10 cellular contexts compared by ENCODE assay signal in the genomic region with DNA sequence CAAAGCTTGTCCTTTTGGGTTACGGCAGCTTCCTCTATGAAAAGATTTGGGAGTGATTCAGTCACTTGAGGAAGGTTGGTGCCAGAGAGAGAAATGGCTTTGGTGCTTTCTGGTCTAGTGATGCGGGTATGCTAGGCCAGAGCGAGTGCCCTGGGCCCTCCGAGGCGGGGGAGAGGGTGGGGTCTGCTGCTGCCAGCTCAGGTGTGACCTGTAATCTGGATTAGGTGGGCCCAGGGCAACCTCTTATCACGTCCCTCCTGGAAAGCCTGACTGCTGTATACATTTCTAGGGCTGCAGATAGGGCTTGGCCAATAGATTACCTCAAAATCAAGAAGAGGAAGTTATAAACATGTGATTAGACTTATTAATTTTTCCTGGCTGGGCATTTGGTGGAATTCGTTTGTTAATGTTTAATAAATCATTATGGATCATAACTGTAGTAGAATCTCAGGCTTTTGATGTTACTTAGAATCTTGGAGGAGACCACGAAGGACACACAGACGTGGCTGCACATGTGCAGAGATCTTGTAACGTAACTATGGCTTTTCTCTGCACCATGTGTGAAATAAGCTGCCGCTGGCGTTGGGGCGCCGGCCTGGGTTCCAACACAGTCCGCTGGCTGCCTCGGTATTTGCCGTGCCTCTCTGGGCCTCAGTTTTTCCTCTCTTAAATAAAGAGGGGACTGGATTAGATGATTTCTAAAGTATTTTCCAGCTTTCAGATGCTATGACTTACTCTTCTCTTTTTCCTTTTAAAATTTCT. TPM values are rescaled to one million over a fixed set of nuclear protein-coding genes. Genes with fewer than 3 reads are reported as not detected.
A peak's percentile ranks its signal among the peaks of the same experiment; 100 is the strongest.
DNase-seq lines count a peak whose midpoint lies in the region; ATAC-seq, FAIRE-seq and TF ChIP-seq lines count a peak whose summit lies in the region.
"Had no signal": no experiment of that assay in that cellular context is flagged by ENCODE, and none has a peak within 500 bp of the region (broad histone marks: within the 10 kb centered on the region; RNA-seq: fewer than 3 reads in every experiment).

No MANE protein-coding gene starts in this region.

- H3K14ac ChIP-seq in H9 (ENCODE audit: insufficient read depth, low read length) = no peak overlapping the region

- no peak overlapping the region for H2AK5ac ChIP-seq in H9 (ENCODE audit: insufficient read length, low read length)

- H4K20me1 ChIP-seq in HepG2 (ENCODE audit: insufficient read depth, low read length) (no peaks in the 10 kb centered on the region; the same call in 1 of the 2 replicates), H9 (ENCODE audit: control insufficient read depth, insufficient read depth, insufficient read length) (no peaks in the 10 kb centered on the region)

- no peak overlapping the region for H4K8ac ChIP-seq in H9 (replicated peaks; ENCODE audit: insufficient read length, low read depth, low read length)

- peak overlapping the region; percentile 90 for H3K27ac Mint-ChIP-seq in activated CD8-positive, alpha-beta T cell treated with anti-CD3 and anti-CD28 coated beads for 36 hours
- H3K27ac Mint-ChIP-seq in mesothelial cell of epicardium = no peak overlapping the region
- no peak overlapping the region for H3K27ac Mint-ChIP-seq in H9

- H3K36me3 ChIP-seq in liver (ENCODE audit: control insufficient read depth in 4 of 4, insufficient read depth in 3 of 4, low read depth in 1 of 4, low read length in 3 of 4) = peaks cover 0 to 14% (median 8%) of the 10 kb centered on the region in 4 donors
- H3K36me3 ChIP-seq in HepG2 (replicated peaks in 1 of 2; ENCODE audit: control insufficient read depth in 1 of 2, insufficient read depth in 2 of 2, low read length in 2 of 2) = no peaks in the 10 kb centered on the region
- no peaks in the 10 kb centered on the region for H3K36me3 ChIP-seq in upper lobe of right lung

- no peak overlapping the region for H2BK5ac ChIP-seq in H9 (ENCODE audit: insufficient read length, low read length)

- TF ChIP-seq EP300 in HepG2 (IDR thresholded peaks at IDR 0.05; ENCODE audit: low read depth in 2 of 2, low read length in 2 of 2) (no peak), HepG2 (CRISPR knock-in tag; IDR thresholded peaks at IDR 0.05; ENCODE audit: borderline replicate concordance) (no peak)

- H3K4me1 Mint-ChIP-seq in activated CD8-positive, alpha-beta T cell treated with anti-CD3 and anti-CD28 coated beads for 36 hours (ENCODE audit: low read depth) = peaks cover 52% of the 10 kb centered on the region
- H3K4me1 Mint-ChIP-seq in mesothelial cell of epicardium (peaks cover 14% of the 10 kb centered on the region), H9 (peaks cover 15% of the 10 kb centered on the region in 2 experiments)

- TF ChIP-seq POLR2A in HepG2 (IDR thresholded peaks at IDR 0.05; ENCODE audit: insufficient read depth in 1 of 2, low read depth in 2 of 2, low read length in 2 of 2) = no peak

- H2AFZ ChIP-seq in HepG2 (ENCODE audit: low read length) (no peak overlapping the region), H9 (ENCODE audit: low read length) (no peak overlapping the region)

- no peak overlapping the region for H3K4ac ChIP-seq in H9 (ENCODE audit: low read depth, low read length)

- CTCF ChIA-PET in HepG2 (lab: Yijun Ruan, JAX; ENCODE audit: low intra/inter-chr PET ratio, low total read pairs) = no interaction called here
- CTCF ChIA-PET in activated CD8-positive, alpha-beta T cell treated with anti-CD3 and anti-CD28 coated beads for 36 hours (lab: Charles Lee) = interaction anchor here (0.8 to 11.6 kb wide), 6 partner anchors 9 to 88 kb away, joined by 3 to 148 read pairs (median 4); no protein-coding TSS in a partner anchor

- H3K4me3 Mint-ChIP-seq in activated CD8-positive, alpha-beta T cell treated with anti-CD3 and anti-CD28 coated beads for 36 hours = peak overlapping the region; percentile 86
- peak overlapping the region; percentile 10 for H3K4me3 Mint-ChIP-seq in mesothelial cell of epicardium
- H3K4me3 Mint-ChIP-seq in H9 = no peak overlapping the region

- peaks cover 11 to 32% (median 22%) of the 10 kb centered on the region in 4 donors for H3K4me1 ChIP-seq in liver (ENCODE audit: control insufficient read depth in 4 of 4, insufficient read depth in 4 of 4, low read length in 3 of 4)
- no peaks in the 10 kb centered on the region for H3K4me1 ChIP-seq in HepG2 (ENCODE audit: insufficient read depth, low read length)
- H3K4me1 ChIP-seq in upper lobe of right lung = peaks cover 17% of the 10 kb centered on the region
- H3K4me1 ChIP-seq in H9 (ENCODE audit: insufficient read depth, low read length) = no peaks in the 10 kb centered on the region

- ATAC-seq in HepG2 (no peak), upper lobe of right lung (no peak)
- ATAC-seq in activated CD8-positive, alpha-beta T cell treated with anti-CD3 and anti-CD28 coated beads for 36 hours = no peak

- H3K27me3 ChIP-seq in liver (ENCODE audit: control insufficient read depth in 4 of 4, insufficient read depth in 4 of 4, low read length in 3 of 4) (no peaks in the 10 kb centered on the region), HepG2 (ENCODE audit: control insufficient read depth in 1 of 2, insufficient read depth in 2 of 2, low read length in 2 of 2) (peaks cover 7 to 65% of the 10 kb centered on the region in 2 experiments; a peak in 4 of 5 replicates), upper lobe of right lung (peaks cover 28% of the 10 kb centered on the region), H9 (ENCODE audit: insufficient read depth, low read length) (peaks cover 18% of the 10 kb centered on the region; the same call in 1 of the 2 replicates)

- H3K4me2 ChIP-seq in HepG2 (ENCODE audit: low read depth, low read length) = no peak overlapping the region
- no peak overlapping the region for H3K4me2 ChIP-seq in H9 (ENCODE audit: insufficient read depth, insufficient read length, low read length)

- H3K23ac ChIP-seq in H9 (ENCODE audit: insufficient read length, low read depth, low read length) = no peak overlapping the region

- in situ Hi-C loops in HepG2 (cut with HindIII; ENCODE audit: extremely low pct_ligation_motif_present, low pct_unique_long_range_greater_than_20kb) = no loop called here

- no peak for DNase-seq in HepG2 (ENCODE audit: low spot score)
- DNase-seq in activated CD8-positive, alpha-beta T cell treated with anti-CD3 and anti-CD28 coated beads for 36 hours = no peak
- no peak for DNase-seq in mesothelial cell of epicardium (ENCODE audit: low spot score in 2 of 2, unreplicated experiment in 2 of 2)
- DNase-seq in upper lobe of right lung = no peak
- DNase-seq in NCI-H187 treated with DMSO at 0.1 percent for 48 hours (lab: John Stamatoyannopoulos, UW) = no peak
- DNase-seq in NCI-H1930 (lab: John Stamatoyannopoulos, UW) = no peak
- DNase-seq in H9 = no peak
- DNase-seq: NCI-H69 had no signal

- H3K4me3 ChIP-seq in liver (ENCODE audit: low read depth in 1 of 3, low read length in 3 of 3) = peak overlapping the region; percentile 70 to 91 (median 84)
- H3K4me3 ChIP-seq in HepG2 (replicated peaks in 1 of 3; ENCODE audit: insufficient read depth in 1 of 3, low read depth in 2 of 3, low read length in 3 of 3) = no peak overlapping the region
- H3K4me3 ChIP-seq in upper lobe of right lung = peak overlapping the region; percentile 65

- H3T11ph ChIP-seq in H9 (ENCODE audit: low read length) = no peak overlapping the region

- H3K9me3 ChIP-seq in liver (ENCODE audit: control insufficient read depth in 4 of 4, low read length in 3 of 4) (no peaks in the 10 kb centered on the region), HepG2 (ENCODE audit: low read length) (no peaks in the 10 kb centered on the region), upper lobe of right lung (no peaks in the 10 kb centered on the region), H9 (ENCODE audit: control insufficient read depth, low read depth, low read length) (no peaks in the 10 kb centered on the region)

- H2BK12ac ChIP-seq in H9 (ENCODE audit: insufficient read length, low read depth, low read length) = no peak overlapping the region

- H3K79me2 ChIP-seq in HepG2 (ENCODE audit: insufficient read depth, low read length) (no peaks in the 10 kb centered on the region), H9 (ENCODE audit: insufficient read depth, low read length) (no peaks in the 10 kb centered on the region)

- H3K27me3 Mint-ChIP-seq in activated CD8-positive, alpha-beta T cell treated with anti-CD3 and anti-CD28 coated beads for 36 hours = no peaks in the 10 kb centered on the region
- H3K27me3 Mint-ChIP-seq in mesothelial cell of epicardium (ENCODE audit: low read depth) (peaks cover 57% of the 10 kb centered on the region), H9 (ENCODE audit: low read depth) (peaks cover 94% of the 10 kb centered on the region)

- BruUV-seq in HepG2 (replicated peaks; lab: Mats Ljungman, UMichigan) = no TSS peak

- no peaks in the 10 kb centered on the region for H3K9me3 Mint-ChIP-seq in activated CD8-positive, alpha-beta T cell treated with anti-CD3 and anti-CD28 coated beads for 36 hours
- H3K9me3 Mint-ChIP-seq in mesothelial cell of epicardium (no peaks in the 10 kb centered on the region), H9 (peaks cover 0 to 6% of the 10 kb centered on the region in 2 experiments; a peak in 4 of 5 replicates)

- H2BK20ac ChIP-seq in H9 (ENCODE audit: low read depth, low read length, poor library complexity, severe bottlenecking) = no peak overlapping the region

- H2BK120ac ChIP-seq in H9 (ENCODE audit: low read depth, low read length, poor library complexity, severe bottlenecking) = no peak overlapping the region

- H3K79me1 ChIP-seq in H9 (ENCODE audit: insufficient read depth, low read depth, low read length, poor library complexity, severe bottlenecking) = no peaks in the 10 kb centered on the region

- H4K91ac ChIP-seq in H9 (ENCODE audit: insufficient read length, low read depth, low read length) = no peak overlapping the region

- TF ChIP-seq CTCF in liver (IDR thresholded peaks at IDR 0.05; ENCODE audit: low read depth, low read length, missing input control) (no peak), HepG2 (CRISPR knock-in tag; IDR thresholded peaks at IDR 0.05) (no peak), mesothelial cell of epicardium (IDR thresholded peaks at IDR 0.05; ENCODE audit: unreplicated experiment) (no peak), upper lobe of right lung (IDR thresholded peaks at IDR 0.05) (no peak), H9 (conservative IDR thresholded peaks at IDR 0.05) (no peak)
- TF ChIP-seq CTCF in activated CD8-positive, alpha-beta T cell treated with anti-CD3 and anti-CD28 coated beads for 36 hours (IDR thresholded peaks at IDR 0.05) = no peak

- intact Hi-C loops in HepG2 (cut with micrococcal nuclease; ENCODE audit: unreplicated experiment) = no loop called here
- intact Hi-C loops in activated CD8-positive, alpha-beta T cell treated with anti-CD3 and anti-CD28 coated beads for 36 hours (cut with micrococcal nuclease) = loop anchor here (5.0 kb wide), 1 partner anchor 87 kb away; no protein-coding TSS in a partner anchor
- intact Hi-C loops in upper lobe of right lung (cut with DNase I) = no loop called here

- FAIRE-seq in HepG2 (lab: Jason Lieb, UNC) = no peak

- TF ChIP-seq RAD21 in liver (IDR thresholded peaks at IDR 0.05) = no peak
- TF ChIP-seq RAD21 in HepG2 (CRISPR knock-in tag; IDR thresholded peaks at IDR 0.05) = no peak

- H3K36me3 Mint-ChIP-seq in activated CD8-positive, alpha-beta T cell treated with anti-CD3 and anti-CD28 coated beads for 36 hours (ENCODE audit: low read depth) = peaks cover 60% of the 10 kb centered on the region
- H3K36me3 Mint-ChIP-seq in mesothelial cell of epicardium (peaks cover 6% of the 10 kb centered on the region), H9 (ENCODE audit: insufficient read depth in 1 of 3, low read depth in 3 of 3) (no peaks in the 10 kb centered on the region; a peak in 1 of 7 replicates)

- H3K9ac ChIP-seq in liver (ENCODE audit: low read depth in 1 of 2, low read length in 2 of 2) (peak overlapping the region; percentile 70 to 94), HepG2 (ENCODE audit: insufficient read depth, low read depth, low read length) (no peak overlapping the region), H9 (ENCODE audit: extremely low read depth, insufficient read length, low read length) (no peak overlapping the region)

- H3K18ac ChIP-seq in H9 (ENCODE audit: insufficient read length, low read depth, low read length) = no peak overlapping the region

- no peak overlapping the region for H3K56ac ChIP-seq in H9 (ENCODE audit: insufficient read length, low read depth, low read length)

- no peak overlapping the region for H4K5ac ChIP-seq in H9 (ENCODE audit: insufficient read length, low read depth, low read length)

- no peak overlapping the region for H2BK15ac ChIP-seq in H9 (ENCODE audit: low read depth, low read length)

- H3K27ac ChIP-seq in liver (ENCODE audit: low read depth in 1 of 2, low read length in 2 of 2) (peak overlapping the region in 1 of 2 donors; percentile 82), HepG2 (ENCODE audit: extremely low read length, insufficient read depth, low read length) (no peak overlapping the region), upper lobe of right lung (peak overlapping the region; percentile 73), H9 (ENCODE audit: insufficient read length, low read depth, low read length) (no peak overlapping the region)
- H3K27ac ChIP-seq: C4-2B had no signal

- H3K23me2 ChIP-seq in H9 (ENCODE audit: insufficient read length, low read depth, low read length, poor library complexity, severe bottlenecking) = peaks cover 8% of the 10 kb centered on the region

- POLR2A ChIA-PET in HepG2 (lab: Yijun Ruan, JAX) = no interaction called here
- POLR2A ChIA-PET in activated CD8-positive, alpha-beta T cell treated with anti-CD3 and anti-CD28 coated beads for 36 hours (lab: Charles Lee) = interaction anchor here (0.8 to 13.1 kb wide), 19 partner anchors 8 to 116 kb away, joined by 3 to 141 read pairs (median 4); no protein-coding TSS in a partner anchor

- WGBS in liver = 71% methylated on average over 17 of the region's 17 CpGs
- 49% methylated on average over 17 of the region's 17 CpGs for WGBS in HepG2 (ENCODE audit: low lambda C conversion rate)
- no CpG with 5 or more reads among the region's 17 CpGs for WGBS in H9 (ENCODE audit: extremely low coverage, insufficient read length, low lambda C conversion rate)

RNA-seq across cellular contexts. Expression of gene IRF8, which starts 1.2 kb away (rescaled TPM):
- 10 to 100 TPM; 17.1 to 25.8 TPM for total RNA-seq in liver
- 1 to 10 TPM; 5.1 to 7.6 TPM for polyA plus RNA-seq in liver
- total RNA-seq in HepG2 (2016; rRNA removed; fragmentation: Illumina TruSeq; extraction: Trizol) = not detected in 2 replicates
- total RNA-seq in HepG2 (2016; cell fraction: cytosol; rRNA removed; fragmentation: Illumina TruSeq; extraction: Trizol; ENCODE audit: low read depth) = not detected in 2 replicates
- not detected in 2 replicates for total RNA-seq in HepG2 (2016; cell fraction: insoluble cytoplasmic fraction; rRNA removed; fragmentation: Illumina TruSeq; extraction: Trizol)
- not detected in 2 replicates for total RNA-seq in HepG2 (2016; cell fraction: membrane; rRNA removed; fragmentation: Illumina TruSeq; extraction: Trizol)
- total RNA-seq in HepG2 (2016; cell fraction: nucleus; rRNA removed; fragmentation: Illumina TruSeq; extraction: Trizol) = not detected in 2 replicates
- not detected in 2 replicates for polyA plus RNA-seq in HepG2 (2011; rRNA removed)
- 0.05 TPM in 1 of 2 replicates, not detected in the other for polyA plus RNA-seq in HepG2 (2011; cell fraction: cytosol; rRNA removed)
- polyA plus RNA-seq in HepG2 (2011; cell fraction: nucleus; rRNA removed) = 0.28 TPM in 1 of 2 replicates, not detected in the other
- polyA plus RNA-seq in HepG2 (2012) = not detected in 2 replicates
- not detected in 2 replicates for polyA plus RNA-seq in HepG2 (2016; cell fraction: cytosol; fragmentation: Illumina TruSeq; extraction: Trizol; ENCODE audit: low read depth)
- polyA plus RNA-seq in HepG2 (2016; cell fraction: insoluble cytoplasmic fraction; fragmentation: Illumina TruSeq; extraction: Trizol; ENCODE audit: low read depth) = not detected in 2 replicates
- polyA plus RNA-seq in HepG2 (2016; cell fraction: membrane; fragmentation: Illumina TruSeq; extraction: Trizol; ENCODE audit: low read depth) = not detected in 2 replicates
- not detected in 2 replicates for polyA plus RNA-seq in HepG2 (2016; cell fraction: nucleus; fragmentation: Illumina TruSeq; extraction: Trizol; ENCODE audit: insufficient read depth, low read depth)
- polyA minus RNA-seq in HepG2 (2011; rRNA and poly(A)+ RNA removed; ENCODE audit: low replicate concordance) = 0.61 TPM in 1 of 2 replicates, not detected in the other
- polyA minus RNA-seq in HepG2 (2011; cell fraction: cytosol; rRNA and poly(A)+ RNA removed) = not detected in 2 replicates
- not detected in 2 replicates for polyA minus RNA-seq in HepG2 (2011; cell fraction: nucleus; rRNA and poly(A)+ RNA removed)
- total RNA-seq in activated CD8-positive, alpha-beta T cell treated with anti-CD3 and anti-CD28 coated beads for 36 hours = 100 to 1,000 TPM; 221 to 224 TPM
- 5.8 to 7.8 TPM (median 5.8 TPM) in 3 replicates for total RNA-seq in mesothelial cell of epicardium
- total RNA-seq in upper lobe of right lung = 43.1 TPM
- 0.28 TPM in 1 of 2 replicates, not detected in the other for total RNA-seq in H9 (2021)

Comparison
In these comparisons a context has a peak if more than half of its experiments do, and no peak if none do; other contexts are left out.
1. H3K4me3 ChIP-seq: peak in liver (3 of 3) and upper lobe of right lung (single experiment); none in HepG2 (0 of 3).
2. H3K9ac ChIP-seq: peak in liver (2 of 2); none in HepG2 (single experiment) and H9 (single experiment).
3. H3K4me3 Mint-ChIP-seq: peak in activated CD8-positive, alpha-beta T cell treated with anti-CD3 and anti-CD28 coated beads for 36 hours (single experiment) and mesothelial cell of epicardium (single experiment); none in H9 (0 of 2).